ENCODE assay signal across 1 cellular context in genomic region chr7:116535416-116535815, GRCh38.
TF ChIP-seq lines count a peak whose summit lies in the region.

No MANE protein-coding gene starts in this region.

TF ChIP-seq in endothelial cell of umbilical vein, 7 proteins besides CTCF, POLR2A, EP300 and RAD21:
- TF ChIP-seq JUN (IDR thresholded peaks at IDR 0.05; ENCODE audit: borderline replicate concordance, insufficient read depth, insufficient read length, low read depth) = no peak
